ENCODE assay signal across 9 cellular contexts in genomic region chr16:4846503-4846900, GRCh38. TPM values are rescaled to one million over a fixed set of nuclear protein-coding genes. Genes with fewer than 3 reads are reported as not detected.
DNase-seq lines count a peak whose midpoint lies in the region; ATAC-seq, FAIRE-seq and TF ChIP-seq lines count a peak whose summit lies in the region.
"Had no signal": no experiment of that assay in that cellular context is flagged by ENCODE, and none has a peak within 500 bp of the region (broad histone marks: within the 10 kb centered on the region; RNA-seq: fewer than 3 reads in every experiment).

No MANE protein-coding gene starts in this region.

- POLR2A ChIA-PET in A549 (lab: Yijun Ruan, JAX): interaction anchor here (1.0 kb wide), 1 partner anchor 9 kb away, joined by 4 read pairs; no protein-coding TSS in a partner anchor

- peak overlapping the region; percentile 87 for H3K4me3 ChIP-seq in A549
- peak overlapping the region; percentile 82 for H3K4me3 ChIP-seq in RWPE2 (ENCODE audit: severe bottlenecking)
- peak overlapping the region; percentile 87 to 95 for H3K4me3 ChIP-seq in cardiac fibroblast (replicated peaks in 1 of 2; ENCODE audit: low read depth in 2 of 2, low read length in 2 of 2)
- peak overlapping the region; percentile 37 to 89 for H3K4me3 ChIP-seq in kidney (ENCODE audit: low read length in 2 of 2)

- CTCF ChIA-PET in A549 (lab: Yijun Ruan, JAX): interaction anchor here (0.5 to 1.3 kb wide), 5 partner anchors 10 to 107 kb away, joined by 3 to 6 read pairs (median 4); no protein-coding TSS in a partner anchor

- H3K4me1 ChIP-seq in A549 (peaks cover 39% of the 10 kb centered on the region), RWPE2 (ENCODE audit: insufficient read depth, poor library complexity, severe bottlenecking) (peaks cover 18% of the 10 kb centered on the region), kidney (ENCODE audit: control insufficient read depth in 1 of 2, insufficient read depth in 1 of 2, low read depth in 1 of 2, low read length in 2 of 2) (peaks cover 8 to 23% of the 10 kb centered on the region in 2 donors)

- H3K27me3 ChIP-seq in RWPE2 (ENCODE audit: insufficient read depth, poor library complexity, severe bottlenecking): no peaks in the 10 kb centered on the region

- H3K27ac ChIP-seq in A549 (peak overlapping the region; percentile 85 to 96), RWPE2 (ENCODE audit: poor library complexity, severe bottlenecking) (peak overlapping the region; percentile 81), kidney (ENCODE audit: low read depth in 2 of 2, low read length in 2 of 2) (peak overlapping the region; percentile 91 to 93)

- peak; percentile 35; the same call in 1 of the 2 replicates for TF ChIP-seq POLR2A in A549 (IDR thresholded peaks at IDR 0.05; ENCODE audit: low read length)

- no peaks in the 10 kb centered on the region for H3K9me3 ChIP-seq in A549
- no peaks in the 10 kb centered on the region for H3K9me3 ChIP-seq in RWPE2 (ENCODE audit: severe bottlenecking)
- H3K9me3 ChIP-seq in kidney (ENCODE audit: control insufficient read depth in 1 of 2, low read length in 2 of 2): no peaks in the 10 kb centered on the region

- in situ Hi-C loops in GM13976 (cut with MboI; ENCODE audit: low sequenced_read_pairs, unreplicated experiment): no loop called here

- peak overlapping the region; percentile 20 to 57 for H3K9ac ChIP-seq in kidney (ENCODE audit: low read length in 2 of 2)

- ATAC-seq in A549 (peak in 1 of 2 experiments; percentile 63; a peak in 4 of 6 replicates), HG03039 (IDR thresholded peaks at IDR 0.05; ENCODE audit: unreplicated experiment) (peak; percentile 2), RWPE2 (ENCODE audit: low read depth) (peak; percentile 28), GM19328 (IDR thresholded peaks at IDR 0.05; ENCODE audit: unreplicated experiment) (no peak)

- no peak for TF ChIP-seq EP300 in A549 (IDR thresholded peaks at IDR 0.05)

- WGBS in A549 (ENCODE audit: missing lambda C conversion rate): 1% methylated on average over 23 of the region's 27 CpGs

- intact Hi-C loops in kidney (cut with DNase I): no loop called here

- TF ChIP-seq RAD21 in A549 (conservative IDR thresholded peaks at IDR 0.05 in 1 of 2, IDR thresholded peaks at IDR 0.05 in 1 of 2): no peak

- H3K36me3 ChIP-seq in RWPE2 (ENCODE audit: low read depth): peaks cover 46% of the 10 kb centered on the region
- peaks cover 17 to 23% of the 10 kb centered on the region in 2 donors for H3K36me3 ChIP-seq in kidney (ENCODE audit: control insufficient read depth in 1 of 2, insufficient read depth in 2 of 2, low read length in 2 of 2)

- H3K4me2 ChIP-seq in A549: peak overlapping the region; percentile 79

- peak in 1 of 2 experiments; percentile 46 for DNase-seq in A549 (ENCODE audit: low read depth in 1 of 2, low spot score in 1 of 2)
- peak; percentile 58 for DNase-seq in GM13976 (ENCODE audit: low spot score)
- DNase-seq in RWPE2 (ENCODE audit: low spot score): no peak
- peak; percentile 61 to 65 for DNase-seq in cardiac fibroblast (ENCODE audit: low read depth in 2 of 2)
- peak; percentile 91 for DNase-seq in kidney
- peak; percentile 1 to 13 for DNase-seq in stimulated activated CD4-positive, alpha-beta T cell treated with anti-CD3 and anti-CD28 coated beads, Interleukin-12 subunit alpha, Interleukin-12 subunit beta, amount 100 ng/mL, for 24 hours (ENCODE audit: low read depth in 2 of 2)

- TF ChIP-seq CTCF in A549 (IDR thresholded peaks at IDR 0.05) (no peak), GM13976 (IDR thresholded peaks at IDR 0.05; ENCODE audit: borderline replicate concordance, control extremely low read depth, extremely low read depth, insufficient read depth, missing control alignments) (no peak), RWPE2 (IDR thresholded peaks at IDR 0.05; ENCODE audit: poor library complexity, severe bottlenecking) (no peak), cardiac fibroblast (IDR thresholded peaks at IDR 0.05; ENCODE audit: low read depth, low read length) (no peak), kidney (IDR thresholded peaks at IDR 0.05; ENCODE audit: borderline replicate concordance, extremely low read depth, insufficient read depth) (no peak)

- no peak for FAIRE-seq in A549 (lab: Jason Lieb, UNC)
- FAIRE-seq in kidney (lab: Jason Lieb, UNC): no peak

TF ChIP-seq in A549, 52 proteins besides CTCF, POLR2A, EP300 and RAD21:
- TF ChIP-seq FOSL2 (IDR thresholded peaks at IDR 0.05) (no peak), FOSL2 (CRISPR knock-in tag; IDR thresholded peaks at IDR 0.05) (no peak), HOXB5 (CRISPR knock-in tag; IDR thresholded peaks at IDR 0.05) (no peak), HMGXB4 (CRISPR knock-in tag; IDR thresholded peaks at IDR 0.05; ENCODE audit: borderline replicate concordance) (no peak), CHD4 (IDR thresholded peaks at IDR 0.05; ENCODE audit: borderline replicate concordance) (no peak), TFCP2L1 (CRISPR knock-in tag; IDR thresholded peaks at IDR 0.05) (no peak), MAZ (IDR thresholded peaks at IDR 0.05; ENCODE audit: borderline replicate concordance, low read depth, low read length) (no peak), EHMT2 (IDR thresholded peaks at IDR 0.05; ENCODE audit: low read depth) (no peak), JUNB (IDR thresholded peaks at IDR 0.05) (no peak), GATA3 (IDR thresholded peaks at IDR 0.05; ENCODE audit: borderline replicate concordance) (no peak), POLR2AphosphoS2 (conservative IDR thresholded peaks at IDR 0.05; ENCODE audit: low read length) (no peak)
- TF ChIP-seq, protein P1, sequence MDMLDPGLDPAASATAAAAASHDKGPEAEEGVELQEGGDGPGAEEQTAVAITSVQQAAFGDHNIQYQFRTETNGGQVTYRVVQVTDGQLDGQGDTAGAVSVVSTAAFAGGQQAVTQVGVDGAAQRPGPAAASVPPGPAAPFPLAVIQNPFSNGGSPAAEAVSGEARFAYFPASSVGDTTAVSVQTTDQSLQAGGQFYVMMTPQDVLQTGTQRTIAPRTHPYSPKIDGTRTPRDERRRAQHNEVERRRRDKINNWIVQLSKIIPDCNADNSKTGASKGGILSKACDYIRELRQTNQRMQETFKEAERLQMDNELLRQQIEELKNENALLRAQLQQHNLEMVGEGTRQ (IDR thresholded peaks at IDR 0.05): no peak

RNA-seq across cellular contexts. Expression of gene GLYR1, which starts 0.6 kb away (rescaled TPM):
- polyA plus RNA-seq in A549 (2011; rRNA removed) (33.8 and 37.1 TPM in 2 replicates), A549 (2017; fragmentation: RNase III; extraction: RNeasy Plus Mini Kit Qiagen cat#74134 plus additional on column Dnase treatment) (52.0 to 55.1 TPM (median 54.5 TPM) in 3 replicates), kidney (ENCODE audit: insufficient read depth, low read depth, low replicate concordance) (47.9 TPM)
- 34.8 and 41.3 TPM in 2 replicates for polyA plus RNA-seq in A549 (2012; cell fraction: cytosol; rRNA removed)
- polyA plus RNA-seq in A549 (2012; cell fraction: nucleus; rRNA removed): 61.4 and 66.8 TPM in 2 replicates
- 26.4 and 29.3 TPM in 2 replicates for polyA minus RNA-seq in A549 (2011; rRNA and poly(A)+ RNA removed)
- 119 TPM for total RNA-seq in kidney

RNA-seq across cellular contexts. Expression of gene UBN1, which starts 0.8 kb away (rescaled TPM):
- polyA plus RNA-seq in A549 (2011; rRNA removed): 14.2 and 15.9 TPM in 2 replicates
- 12.8 and 13.3 TPM in 2 replicates for polyA plus RNA-seq in A549 (2012; cell fraction: cytosol; rRNA removed)
- polyA plus RNA-seq in A549 (2012; cell fraction: nucleus; rRNA removed): 33.0 and 45.3 TPM in 2 replicates
- polyA plus RNA-seq in A549 (2017; fragmentation: RNase III; extraction: RNeasy Plus Mini Kit Qiagen cat#74134 plus additional on column Dnase treatment): 18.0 to 20.0 TPM (median 18.3 TPM) in 3 replicates
- 24.1 and 30.1 TPM in 2 replicates for polyA minus RNA-seq in A549 (2011; rRNA and poly(A)+ RNA removed)
- total RNA-seq in kidney: 28.6 TPM
- 6.1 TPM for polyA plus RNA-seq in kidney (ENCODE audit: insufficient read depth, low read depth, low replicate concordance)

RNA-seq across cellular contexts. Expression of gene ROGDI, which starts 44.1 kb away (rescaled TPM):
- polyA plus RNA-seq in A549 (2011; rRNA removed): 7.2 and 7.9 TPM in 2 replicates
- polyA plus RNA-seq in A549 (2012; cell fraction: cytosol; rRNA removed): 20.6 and 27.4 TPM in 2 replicates
- 57.1 and 63.8 TPM in 2 replicates for polyA plus RNA-seq in A549 (2012; cell fraction: nucleus; rRNA removed)
- 12.4 to 18.9 TPM (median 15.1 TPM) in 3 replicates for polyA plus RNA-seq in A549 (2017; fragmentation: RNase III; extraction: RNeasy Plus Mini Kit Qiagen cat#74134 plus additional on column Dnase treatment)
- polyA minus RNA-seq in A549 (2011; rRNA and poly(A)+ RNA removed): 9.3 and 9.4 TPM in 2 replicates
- 20.8 TPM for total RNA-seq in kidney
- polyA plus RNA-seq in kidney (ENCODE audit: insufficient read depth, low read depth, low replicate concordance): 86.1 TPM

RNA-seq across cellular contexts. Expression of gene SMIM22, which starts 51.3 kb away (rescaled TPM):
- polyA plus RNA-seq in A549 (2011; rRNA removed): not detected in 2 replicates
- polyA plus RNA-seq in A549 (2012; cell fraction: cytosol; rRNA removed): not detected in 2 replicates
- not detected in 2 replicates for polyA plus RNA-seq in A549 (2012; cell fraction: nucleus; rRNA removed)
- not detected in 3 replicates for polyA plus RNA-seq in A549 (2017; fragmentation: RNase III; extraction: RNeasy Plus Mini Kit Qiagen cat#74134 plus additional on column Dnase treatment)
- not detected in 2 replicates for polyA minus RNA-seq in A549 (2011; rRNA and poly(A)+ RNA removed)
- 36.5 TPM for total RNA-seq in kidney
- 74.2 TPM for polyA plus RNA-seq in kidney (ENCODE audit: insufficient read depth, low read depth, low replicate concordance)
- total RNA-seq: subcutaneous adipose tissue had no signal

RNA-seq across cellular contexts. Expression of gene SEPTIN12, which starts 58.4 kb away (rescaled TPM):
- polyA plus RNA-seq in A549 (2011; rRNA removed) (not detected in 2 replicates), A549 (2017; fragmentation: RNase III; extraction: RNeasy Plus Mini Kit Qiagen cat#74134 plus additional on column Dnase treatment) (0.14 TPM in 1 of 3 replicates, not detected in the others), kidney (ENCODE audit: insufficient read depth, low read depth, low replicate concordance) (not detected)
- 0.03 TPM in 1 of 2 replicates, not detected in the other for polyA plus RNA-seq in A549 (2012; cell fraction: cytosol; rRNA removed)
- 0.54 and 0.61 TPM in 2 replicates for polyA plus RNA-seq in A549 (2012; cell fraction: nucleus; rRNA removed)
- not detected in 2 replicates for polyA minus RNA-seq in A549 (2011; rRNA and poly(A)+ RNA removed)
- total RNA-seq in kidney: not detected
- total RNA-seq: subcutaneous adipose tissue had no signal
